Comparison of ENCODE assay signal across 8 cellular contexts in genomic region chr2:65227471-65228248, GRCh38. TPM values are rescaled to one million over a fixed set of nuclear protein-coding genes. Genes with fewer than 3 reads are reported as not detected.
DNase-seq lines count a peak whose midpoint lies in the region; ATAC-seq and TF ChIP-seq lines count a peak whose summit lies in the region.

Gene ACTR2, plus strand, starts transcription at chr2:65227831. Its CDS starts 79 bp downstream, at chr2:65227910.

- H3K27me3 ChIP-seq in IMR-90 (ENCODE audit: control insufficient read depth, insufficient read depth, low read length) (no peaks in the 10 kb centered on the region), mononuclear cell (ENCODE audit: insufficient read depth, low read length) (no peaks in the 10 kb centered on the region)

- peak within 1 kb of the TSS; percentile 99 for H2AK9ac ChIP-seq in IMR-90 (replicated peaks; ENCODE audit: low read depth, low read length, poor library complexity)

- DNase-seq in DMS 273 (lab: John Stamatoyannopoulos, UW; ENCODE audit: unreplicated experiment) (peak; percentile 98), IMR-90 (peak; percentile 96), OCI-M1 (lab: John Stamatoyannopoulos, UW) (peak; percentile 96), activated T-cell treated with anti-CD3 and anti-CD28 coated beads for 24 hours (ENCODE audit: low read depth) (peak; percentile 95), epidermal melanocyte (ENCODE audit: insufficient read length, low spot score) (peak; percentile 71)
- peak; percentile 79 to 89 for DNase-seq in stimulated activated CD8-positive, alpha-beta memory T cell treated with anti-CD3 and anti-CD28 coated beads, Interleukin-4, amount 100 ng/mL, for 1 hour (ENCODE audit: low read depth in 2 of 2, low spot score in 1 of 2)

- H4K20me1 ChIP-seq in IMR-90 (ENCODE audit: insufficient read depth, low read length) = peaks cover 17% of the 10 kb centered on the region; the same call in 1 of the 2 replicates

- peak within 1 kb of the TSS; percentile 99 for H3K23ac ChIP-seq in IMR-90 (ENCODE audit: low read depth, low read length)

- TF ChIP-seq POLR2A in IMR-90 (IDR thresholded peaks at IDR 0.05; ENCODE audit: low read depth, low read length) = peak; percentile 92

- peaks cover 6% of the 10 kb centered on the region for H3K4me1 ChIP-seq in IMR-90 (ENCODE audit: control insufficient read depth, insufficient read depth, low read length)
- H3K4me1 ChIP-seq in mononuclear cell (ENCODE audit: insufficient read depth, low read length) = peaks cover 39% of the 10 kb centered on the region

- CTCF ChIA-PET in IMR-90 (lab: Yijun Ruan, JAX) = no interaction called here

- H4K5ac ChIP-seq in IMR-90 (ENCODE audit: low read depth, low read length) = peak within 1 kb of the TSS; percentile 87

- POLR2A ChIA-PET in IMR-90 (lab: Charles Lee; ENCODE audit: unreplicated experiment) = interaction anchor here (0.6 to 0.9 kb wide), 16 partner anchors 9 to 1488 kb away, joined by 3 to 22 read pairs (median 7); no protein-coding TSS in a partner anchor

- H4K8ac ChIP-seq in IMR-90 (ENCODE audit: low read depth in 2 of 2, low read length in 2 of 2) = peak within 1 kb of the TSS; percentile 90 to 100

- no peak for TF ChIP-seq RAD21 in IMR-90 (IDR thresholded peaks at IDR 0.05; ENCODE audit: low read length)

- peaks cover 4% of the 10 kb centered on the region for H3K36me3 ChIP-seq in IMR-90 (ENCODE audit: control insufficient read depth, insufficient read depth, low read length)

- H3K27ac ChIP-seq in IMR-90 (ENCODE audit: insufficient read depth, low read length) = peak within 1 kb of the TSS; percentile 98

- peak within 1 kb of the TSS; percentile 94 for H3K56ac ChIP-seq in IMR-90 (ENCODE audit: extremely low read depth, insufficient read depth, low read length)

- BruUV-seq in IMR-90 (replicated peaks; lab: Mats Ljungman, UMichigan) = TSS peak; percentile 44

- H2BK15ac ChIP-seq in IMR-90 (ENCODE audit: low read depth, low read length) = peak within 1 kb of the TSS; percentile 70; the same call in 1 of the 3 replicates

- 0% methylated on average over 27 of the region's 79 CpGs; no CpG with 5 or more reads in 1 of the 2 experiments for WGBS in IMR-90 (ENCODE audit: extremely low coverage in 2 of 2, insufficient read length in 1 of 2), 2 experiments

- peak within 1 kb of the TSS; percentile 76; the same call in 1 of the 2 replicates for H2BK120ac ChIP-seq in IMR-90 (ENCODE audit: low read depth, low read length)

- TF ChIP-seq CTCF in IMR-90 (conservative IDR thresholded peaks at IDR 0.05; ENCODE audit: low read depth, low read length) = no peak

- H2AFZ ChIP-seq in IMR-90 (replicated peaks; ENCODE audit: low read length, poor library complexity) = peak within 1 kb of the TSS; percentile 100

- H3K79me1 ChIP-seq in IMR-90 (ENCODE audit: low read depth in 1 of 2, low read length in 2 of 2) = peaks cover 12 to 38% of the 10 kb centered on the region in 2 experiments

- dilution Hi-C loops in IMR-90 (cut with HindIII; ENCODE audit: low sequenced_read_pairs, unreplicated experiment) = no loop called here

- H3K9me1 ChIP-seq in IMR-90 (ENCODE audit: insufficient read depth, low read length) = 0 out of 2 replicates have a peak, but pooled peaks cover 4% of the 10 kb centered on the region

- H3K18ac ChIP-seq in IMR-90 (ENCODE audit: low read depth, low read length) = peak within 1 kb of the TSS; percentile 68

- intact Hi-C loops in IMR-90 (cut with micrococcal nuclease) = loop anchor here (5.0 kb wide), 1 partner anchor 95 kb away; the partner anchor contains the start of gene RAB1A

- H2BK5ac ChIP-seq in IMR-90 (ENCODE audit: low read depth, low read length, poor library complexity, severe bottlenecking) = peak within 1 kb of the TSS; percentile 85

- peak within 1 kb of the TSS; percentile 99 for H3K9ac ChIP-seq in IMR-90 (ENCODE audit: low read depth, low read length)

- ATAC-seq in GM21528 (IDR thresholded peaks at IDR 0.05; ENCODE audit: low FRiP score, unreplicated experiment) (peak; percentile 89), IMR-90 (ENCODE audit: low read depth) (peak; percentile 96)

- H2AK5ac ChIP-seq in IMR-90 (ENCODE audit: low read depth, low read length) = peak within 1 kb of the TSS; percentile 94

- no peaks in the 10 kb centered on the region for H3K9me3 ChIP-seq in IMR-90 (ENCODE audit: control insufficient read depth, insufficient read depth, low read length)
- H3K9me3 ChIP-seq in mononuclear cell (ENCODE audit: low read depth, low read length) = no peaks in the 10 kb centered on the region

- in situ Hi-C loops in IMR-90 (cut with MboI; ENCODE audit: low sequenced_read_pairs) = no loop called here

- H4K91ac ChIP-seq in IMR-90 (ENCODE audit: insufficient read depth, low read depth, low read length) = peak within 1 kb of the TSS; percentile 89

- H3K4me3 ChIP-seq in IMR-90 (ENCODE audit: insufficient read depth, low read depth, low read length) (peak within 1 kb of the TSS; percentile 90), mononuclear cell (ENCODE audit: low read length) (peak within 1 kb of the TSS; percentile 99)

- peak within 1 kb of the TSS; percentile 98 for H3K4ac ChIP-seq in IMR-90 (ENCODE audit: low read depth, low read length)

- H3K14ac ChIP-seq in IMR-90 (replicated peaks; ENCODE audit: low read depth, low read length) = peak within 1 kb of the TSS; percentile 99

- peak within 1 kb of the TSS; percentile 98 for H3K4me2 ChIP-seq in IMR-90 (ENCODE audit: low read depth, low read length)

- no peak within 1 kb of the TSS for H2BK20ac ChIP-seq in IMR-90 (ENCODE audit: low read depth, low read length)

TF ChIP-seq in IMR-90, 13 proteins besides CTCF, POLR2A, EP300 and RAD21:
- TF ChIP-seq MAFK (IDR thresholded peaks at IDR 0.05; ENCODE audit: low read depth, low read length) (no peak), MAZ (IDR thresholded peaks at IDR 0.05; ENCODE audit: borderline replicate concordance, low read depth, low read length) (peak; percentile 99), FOS (IDR thresholded peaks at IDR 0.05; ENCODE audit: low read depth, low read length) (no peak), BHLHE40 (IDR thresholded peaks at IDR 0.05; ENCODE audit: low read depth, low read length) (peak; percentile 32; the same call in 1 of the 2 replicates), CHD1 (IDR thresholded peaks at IDR 0.05; ENCODE audit: low read depth, low read length) (0 out of 2 replicates have a peak, but pooled peaks have one; percentile 38), CEBPB (IDR thresholded peaks at IDR 0.05; ENCODE audit: low read depth, low read length) (no peak), MXI1 (IDR thresholded peaks at IDR 0.05; ENCODE audit: borderline replicate concordance, low read depth, low read length) (peak; percentile 25; the same call in 1 of the 2 replicates), RFX5 (IDR thresholded peaks at IDR 0.05; ENCODE audit: low read depth, low read length) (no peak)
TF ChIP-seq in IMR-90: peak in this region for 4.

RNA-seq across cellular contexts. Expression of gene ACTR2, which starts in this region (rescaled TPM):
- 205 and 224 TPM in 2 replicates for total RNA-seq in IMR-90 (2012; rRNA removed)
- polyA plus RNA-seq in IMR-90 (2012; rRNA removed) = 98.9 and 141 TPM in 2 replicates
- polyA plus RNA-seq in IMR-90 (2012; cell fraction: cytosol; rRNA removed) = 20.1 and 34.5 TPM in 2 replicates
- polyA plus RNA-seq in IMR-90 (2012; cell fraction: nucleus; rRNA removed; ENCODE audit: low replicate concordance) = 2.4 and 26.8 TPM in 2 replicates
- total RNA-seq in mononuclear cell = 86.1 TPM

Comparison
In these comparisons a context has a peak if more than half of its experiments do, and no peak if none do; other contexts are left out.
1. Peak in every context shown above with its lines: DNase-seq, ATAC-seq, H3K4me3 ChIP-seq and H3K27ac ChIP-seq.